7 cellular contexts compared by ENCODE assay signal in the genomic region with DNA sequence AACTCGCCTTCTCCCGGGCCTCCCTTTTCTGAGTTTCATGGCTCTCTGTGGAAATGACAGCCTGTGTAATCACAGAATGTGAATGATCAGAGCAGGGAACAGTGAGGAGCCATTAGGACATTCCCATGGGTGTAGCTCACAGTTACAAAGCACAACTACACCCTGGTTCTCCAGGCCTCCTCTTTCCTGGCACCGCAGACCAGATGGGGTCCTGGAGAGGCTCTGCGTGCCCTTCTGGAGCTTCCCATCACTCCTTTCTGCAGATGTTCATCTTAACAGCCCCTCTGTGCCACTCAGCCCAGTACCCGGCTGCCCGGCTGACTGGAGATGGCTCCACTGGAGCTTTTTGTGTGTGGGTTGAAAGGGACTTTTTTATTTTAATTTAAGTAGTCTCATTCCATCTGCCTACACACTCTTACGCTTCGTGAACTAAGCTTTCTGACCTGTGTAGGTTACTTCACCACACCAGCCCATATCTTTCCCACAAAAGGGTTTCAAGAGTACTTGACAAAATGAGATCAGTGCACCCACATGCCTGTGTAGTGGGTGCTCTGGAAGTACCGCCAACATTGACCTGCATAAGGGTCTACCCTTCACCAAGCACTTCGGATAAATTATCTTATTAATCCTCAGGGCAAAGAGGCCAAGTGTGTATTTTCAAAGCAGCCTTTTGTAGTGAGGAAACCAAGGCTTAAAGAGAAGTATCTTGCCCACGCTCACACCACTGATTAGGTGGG. TPM values are rescaled to one million over a fixed set of nuclear protein-coding genes. Genes with fewer than 3 reads are reported as not detected.
DNase-seq lines count a peak whose midpoint lies in the region; ATAC-seq and TF ChIP-seq lines count a peak whose summit lies in the region.

No MANE protein-coding gene starts in this region.

- peak; percentile 46 to 65 for DNase-seq in activated CD4-positive, alpha-beta T cell treated with anti-CD3 and anti-CD28 coated beads, Interleukin-2, amount 50 U/mL, for 24 hours (ENCODE audit: low read depth in 1 of 2, low spot score in 1 of 2)
- peak; percentile 57 for DNase-seq in glutamatergic neuron
- peak; percentile 48 to 54 for DNase-seq in stimulated activated CD4-positive, alpha-beta T cell treated with anti-CD3 and anti-CD28 coated beads, Interleukin-2, amount 100 ng/mL, for 48 hours
- no peak for DNase-seq in HuH-7.5 (ENCODE audit: low spot score)
- DNase-seq in DMS153 treated with DMSO at 0.1 percent for 48 hours (lab: John Stamatoyannopoulos, UW; ENCODE audit: unreplicated experiment), result no peak

- H3K27me3 Mint-ChIP-seq in glutamatergic neuron (ENCODE audit: unreplicated experiment), result no peaks in the 10 kb centered on the region

- H3K36me3 Mint-ChIP-seq in glutamatergic neuron (ENCODE audit: unreplicated experiment), result no peaks in the 10 kb centered on the region

- peak overlapping the region; percentile 91 for H3K27ac Mint-ChIP-seq in glutamatergic neuron (ENCODE audit: unreplicated experiment)

- peaks cover 30% of the 10 kb centered on the region for H3K4me1 Mint-ChIP-seq in glutamatergic neuron (ENCODE audit: low read depth, unreplicated experiment)

- TF ChIP-seq CTCF in glutamatergic neuron (IDR thresholded peaks at IDR 0.05; ENCODE audit: partially characterized antibody, unreplicated experiment), result no peak

- peak overlapping the region; percentile 70 for H3K4me3 Mint-ChIP-seq in glutamatergic neuron (ENCODE audit: unreplicated experiment)

- peaks cover 3% of the 10 kb centered on the region for H3K9me3 Mint-ChIP-seq in glutamatergic neuron (ENCODE audit: unreplicated experiment)

- ATAC-seq in GM19043 (IDR thresholded peaks at IDR 0.05; ENCODE audit: low read depth, unreplicated experiment) (peak; percentile 48), HG03039 (IDR thresholded peaks at IDR 0.05; ENCODE audit: unreplicated experiment) (peak; percentile 47)

RNA-seq across cellular contexts. Expression of gene SREBF2, which starts 29.8 kb away (rescaled TPM):
- total RNA-seq in glutamatergic neuron (ENCODE audit: unreplicated experiment), result 291 TPM

RNA-seq across cellular contexts. Expression of gene SHISA8, which starts 52.2 kb away (rescaled TPM):
- not detected for total RNA-seq in glutamatergic neuron (ENCODE audit: unreplicated experiment)

Comparison
In these comparisons a context has a peak if more than half of its experiments do, and no peak if none do; other contexts are left out.
1. DNase-seq: peak in activated CD4-positive, alpha-beta T cell treated with anti-CD3 and anti-CD28 coated beads, Interleukin-2, amount 50 U/mL, for 24 hours (2 of 2), glutamatergic neuron (single experiment) and stimulated activated CD4-positive, alpha-beta T cell treated with anti-CD3 and anti-CD28 coated beads, Interleukin-2, amount 100 ng/mL, for 48 hours (2 of 2); none in HuH-7.5 (single experiment) and DMS153 treated with DMSO at 0.1 percent for 48 hours (single experiment).